Comparison of ENCODE assay signal across 8 cellular contexts in genomic region chr19:45468159-45468651, GRCh38. TPM values are rescaled to one million over a fixed set of nuclear protein-coding genes. Genes with fewer than 3 reads are reported as not detected.
DNase-seq lines count a peak whose midpoint lies in the region; ATAC-seq, FAIRE-seq and TF ChIP-seq lines count a peak whose summit lies in the region.

No MANE protein-coding gene starts in this region.

- H3K9me3 ChIP-seq in neural cell (ENCODE audit: low read length): no peaks in the 10 kb centered on the region

- H3K27ac ChIP-seq in neural cell (ENCODE audit: low read length): peak overlapping the region; percentile 70

- H2AFZ ChIP-seq in neural cell (ENCODE audit: low read depth, low read length): peak overlapping the region; percentile 90

- H3K27me3 Mint-ChIP-seq in effector memory CD8-positive, alpha-beta T cell: peaks cover 0 to 15% of the 10 kb centered on the region in 2 donors

- peaks cover 39 to 45% of the 10 kb centered on the region in 2 donors for H3K4me1 Mint-ChIP-seq in effector memory CD8-positive, alpha-beta T cell (ENCODE audit: low read depth in 2 of 2)

- peaks cover 72% of the 10 kb centered on the region for H3K36me3 Mint-ChIP-seq in effector memory CD8-positive, alpha-beta T cell (ENCODE audit: insufficient read depth)

- H3F3A ChIP-seq in neural cell (ENCODE audit: insufficient read depth, low read length, poor library complexity, severe bottlenecking): no peaks in the 10 kb centered on the region

- peak overlapping the region; percentile 93 for H3K4me3 ChIP-seq in WI38 (ENCODE audit: low read depth, low read length)
- peak overlapping the region; percentile 71 for H3K4me3 ChIP-seq in neural cell (ENCODE audit: low read length)

- H3K9me3 Mint-ChIP-seq in effector memory CD8-positive, alpha-beta T cell: no peaks in the 10 kb centered on the region

- peak overlapping the region; percentile 94 to 98 for H3K4me3 Mint-ChIP-seq in effector memory CD8-positive, alpha-beta T cell

- no peak for TF ChIP-seq RAD21 in neural cell (conservative IDR thresholded peaks at IDR 0.05)

- H4K20me1 ChIP-seq in neural cell (ENCODE audit: insufficient read depth): no peaks in the 10 kb centered on the region

- H3K36me3 ChIP-seq in neural cell (ENCODE audit: insufficient read depth, low read length): no peaks in the 10 kb centered on the region

- ATAC-seq in Right ventricle myocardium superior (ENCODE audit: poor library complexity): no peak
- ATAC-seq in left cardiac atrium: no peak
- peak; percentile 4 for ATAC-seq in effector memory CD8-positive, alpha-beta T cell (replicated peaks)
- ATAC-seq in GM21723 (IDR thresholded peaks at IDR 0.05; ENCODE audit: unreplicated experiment): no peak
- no peak for ATAC-seq in GM19455 (IDR thresholded peaks at IDR 0.05; ENCODE audit: unreplicated experiment)

- TF ChIP-seq CTCF in WI38 (IDR thresholded peaks at IDR 0.05; ENCODE audit: low read depth, low read length) (no peak), neural cell (IDR thresholded peaks at IDR 0.05; ENCODE audit: poor library complexity, severe bottlenecking) (no peak), D721Med (IDR thresholded peaks at IDR 0.05; ENCODE audit: insufficient read depth, missing control alignments) (no peak)

- no peak for TF ChIP-seq EP300 in neural cell (conservative IDR thresholded peaks at IDR 0.05; ENCODE audit: poor library complexity, severe bottlenecking)

- peak overlapping the region; percentile 79 for H3K4me2 ChIP-seq in neural cell (ENCODE audit: low read length)

- intact Hi-C loops in Right ventricle myocardium superior (cut with DNase I): no loop called here
- intact Hi-C loops in left cardiac atrium (cut with DNase I): no loop called here

- no peak for FAIRE-seq in D721Med (lab: Jason Lieb, UNC)

- H3K27ac Mint-ChIP-seq in effector memory CD8-positive, alpha-beta T cell: peak overlapping the region; percentile 96 to 100

- DNase-seq in Right ventricle myocardium superior (peak; percentile 49), left cardiac atrium (no peak), D721Med (ENCODE audit: insufficient read length, low spot score) (no peak)
- peak; percentile 60 to 71 (median 61) for DNase-seq in effector memory CD8-positive, alpha-beta T cell

- H3K79me2 ChIP-seq in neural cell (replicated peaks; ENCODE audit: insufficient read depth, low read length): no peaks in the 10 kb centered on the region

- H3K9me2 ChIP-seq in neural cell (ENCODE audit: insufficient read depth, low read length): no peaks in the 10 kb centered on the region

- peak overlapping the region; percentile 74 for H3K9ac ChIP-seq in neural cell (ENCODE audit: low read length)

- H3K27me3 ChIP-seq in neural cell (ENCODE audit: insufficient read depth, low read depth, low read length): peaks cover 16% of the 10 kb centered on the region

TF ChIP-seq in neural cell, 6 proteins besides CTCF, POLR2A, EP300 and RAD21:
- TF ChIP-seq MXI1 (conservative IDR thresholded peaks at IDR 0.05; ENCODE audit: poor library complexity, severe bottlenecking) (no peak), TAF1 (IDR thresholded peaks at IDR 0.05; ENCODE audit: low read depth) (no peak), REST (IDR thresholded peaks at IDR 0.05; ENCODE audit: borderline replicate concordance) (no peak), SMC3 (conservative IDR thresholded peaks at IDR 0.05; ENCODE audit: poor library complexity) (no peak), POLR2AphosphoS5 (IDR thresholded peaks at IDR 0.05) (no peak), EZH2 (IDR thresholded peaks at IDR 0.05; ENCODE audit: borderline replicate concordance, insufficient read depth, low read length, poor library complexity, severe bottlenecking) (no peak)

RNA-seq across cellular contexts. Expression of gene FOSB, which starts 0.4 kb away (rescaled TPM):
- total RNA-seq in Right ventricle myocardium superior: 0.51 TPM
- total RNA-seq in left cardiac atrium: 1 to 10 TPM; 1.5 to 5.5 TPM
- 1.4 and 2.1 TPM in 2 replicates for polyA plus RNA-seq in neural cell
- 13.8 and 14.4 TPM in 2 replicates for polyA minus RNA-seq in neural cell

RNA-seq across cellular contexts. Expression of gene RTN2, which starts 28.6 kb away (rescaled TPM):
- total RNA-seq in Right ventricle myocardium superior (29.9 TPM), left cardiac atrium (10 to 100 TPM; 13.0 to 16.3 TPM)
- polyA plus RNA-seq in neural cell: 70.3 and 83.9 TPM in 2 replicates
- 75.7 and 92.8 TPM in 2 replicates for polyA minus RNA-seq in neural cell

RNA-seq across cellular contexts. Expression of gene PPM1N, which starts 30.0 kb away (rescaled TPM):
- total RNA-seq in Right ventricle myocardium superior (0.75 TPM), left cardiac atrium (1 to 10 TPM in 1 of 2 donors, under 1 TPM in 1; 0.47 to 1.0 TPM)
- 1.0 and 1.8 TPM in 2 replicates for polyA plus RNA-seq in neural cell
- polyA minus RNA-seq in neural cell: not detected in 2 replicates

RNA-seq across cellular contexts. Expression of gene VASP, which starts 39.1 kb away (rescaled TPM):
- total RNA-seq in Right ventricle myocardium superior (42.9 TPM), left cardiac atrium (10 to 100 TPM; 48.4 to 91.7 TPM)
- 6.1 and 15.6 TPM in 2 replicates for polyA plus RNA-seq in neural cell
- polyA minus RNA-seq in neural cell: 5.8 and 10.5 TPM in 2 replicates

RNA-seq across cellular contexts. Expression of gene ERCC1, which starts 44.5 kb away (rescaled TPM):
- total RNA-seq in Right ventricle myocardium superior: 163 TPM
- 100 to 1,000 TPM; 105 to 140 TPM for total RNA-seq in left cardiac atrium
- polyA plus RNA-seq in neural cell: 69.2 and 80.8 TPM in 2 replicates
- 32.4 and 36.9 TPM in 2 replicates for polyA minus RNA-seq in neural cell

Comparison
In these comparisons a context has a peak if more than half of its experiments do, and no peak if none do; other contexts are left out.
1. DNase-seq: peak in Right ventricle myocardium superior (single experiment) and effector memory CD8-positive, alpha-beta T cell (3 of 3); none in left cardiac atrium (single experiment) and D721Med (single experiment).